ENCODE assay signal across 1 cellular context in genomic region chr17:2852211-2852610, GRCh38.
TF ChIP-seq lines count a peak whose summit lies in the region.

No MANE protein-coding gene starts in this region.

TF ChIP-seq in SK-N-SH treated with all-trans-retinoic acid at 6 μM for 48 hours, 23 proteins besides CTCF, POLR2A, EP300 and RAD21 (continued from another document):
- TF ChIP-seq CSRNP3 (CRISPR knock-in tag; IDR thresholded peaks at IDR 0.05) (no peak), ZFP3 (CRISPR knock-in tag; IDR thresholded peaks at IDR 0.05) (no peak), TOX (CRISPR knock-in tag; IDR thresholded peaks at IDR 0.05; ENCODE audit: borderline replicate concordance) (no peak), SNAI2 (CRISPR knock-in tag; IDR thresholded peaks at IDR 0.05) (no peak), PATZ1 (CRISPR knock-in tag; IDR thresholded peaks at IDR 0.05; ENCODE audit: borderline replicate concordance) (no peak)
TF ChIP-seq in SK-N-SH treated with all-trans-retinoic acid at 6 μM for 48 hours: peak in this region for 0.
